In the genomic region with DNA sequence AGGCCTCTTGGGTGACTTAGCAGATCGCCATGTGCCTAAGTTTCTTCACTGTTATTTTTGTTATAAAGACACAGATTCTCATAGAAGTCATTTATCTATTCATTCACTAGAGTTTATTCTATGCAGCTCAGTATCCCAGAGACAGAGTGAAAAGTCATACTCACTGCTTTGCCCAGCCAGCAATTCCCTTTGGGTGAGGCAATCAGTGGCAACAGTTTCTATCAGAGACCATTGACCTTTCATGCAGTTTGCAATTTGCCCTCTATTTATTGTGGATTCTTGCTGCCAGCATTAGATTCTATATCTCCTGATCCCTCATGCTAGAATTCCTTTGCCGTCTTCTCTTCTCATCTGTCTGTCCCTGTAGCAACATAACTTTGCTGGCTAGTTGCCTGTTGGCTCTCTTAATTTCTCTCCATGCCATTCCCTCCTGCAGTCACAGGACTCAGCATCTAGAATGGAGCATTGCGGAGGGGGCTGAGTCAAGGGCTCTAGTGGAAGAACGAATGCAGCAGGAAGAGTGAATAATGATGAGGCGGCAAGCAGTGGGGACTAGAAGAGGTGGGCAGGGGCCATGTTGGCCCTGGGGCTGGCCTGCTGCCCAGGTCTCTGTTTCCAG, we compare ENCODE assay signal across 17 cellular contexts. TPM values are rescaled to one million over a fixed set of nuclear protein-coding genes. Genes with fewer than 3 reads are reported as not detected.
DNase-seq lines count a peak whose midpoint lies in the region; ATAC-seq and TF ChIP-seq lines count a peak whose summit lies in the region.
"Had no signal": no experiment of that assay in that cellular context is flagged by ENCODE, and none has a peak within 500 bp of the region (broad histone marks: within the 10 kb centered on the region; RNA-seq: fewer than 3 reads in every experiment).

No MANE protein-coding gene starts in this region.

- CTCF ChIA-PET in SK-N-SH (lab: Yijun Ruan, JAX): interaction anchor here (2.8 kb wide), 1 partner anchor 13 kb away, joined by 26 read pairs; the partner anchor contains the start of gene SLC9A4

- H3K4me2 ChIP-seq in SK-N-SH: no peak overlapping the region; the same call in 1 of the 2 replicates

- no peak for TF ChIP-seq EP300 in SK-N-SH (IDR thresholded peaks at IDR 0.05; ENCODE audit: borderline replicate concordance in 1 of 2, low read depth in 1 of 2, low read length in 1 of 2)

- ATAC-seq in mucosa of descending colon: no peak
- ATAC-seq: PC-3 had no signal

- 27% methylated on average over 5 of the region's 5 CpGs for WGBS in SK-N-SH (ENCODE audit: low lambda C conversion rate)

- H3K9ac ChIP-seq in SK-N-SH (no peak overlapping the region; the same call in 1 of the 2 replicates), skeletal muscle tissue (ENCODE audit: low read depth in 1 of 3, low read length in 3 of 3) (no peak overlapping the region)

- POLR2A ChIA-PET in SK-N-SH (lab: Yijun Ruan, JAX): no interaction called here

- intact Hi-C loops in mucosa of descending colon (cut with DNase I, micrococcal nuclease): no loop called here

- TF ChIP-seq RAD21 in SK-N-SH (IDR thresholded peaks at IDR 0.05; ENCODE audit: low read length): no peak

- no peak for DNase-seq in SK-N-SH
- peak; percentile 3 for DNase-seq in cerebellum (ENCODE audit: low spot score)
- peak; percentile 46 for DNase-seq in fibroblast of the aortic adventitia (ENCODE audit: low read depth)
- no peak for DNase-seq in coronary artery (ENCODE audit: low spot score)
- DNase-seq in NCI-H526 treated with DMSO at 0.1 percent for 48 hours (lab: John Stamatoyannopoulos, UW): no peak
- DNase-seq in mucosa of descending colon: no peak
- DNase-seq in UCSD-AML1 (lab: John Stamatoyannopoulos, UW; ENCODE audit: unreplicated experiment): no peak
- DNase-seq: C1 segment of cervical spinal cord; CD8-positive, alpha-beta memory T cell; NCI-H1105 treated with DMSO at 0.1 percent for 48 hours; NCI-H1694; NCI-H510A; PC-3; RPMI8226; SIG-M5 had no signal

- H3K4me3 ChIP-seq in SK-N-SH (ENCODE audit: low read depth in 2 of 2, low read length in 1 of 2) (no peak overlapping the region), fibroblast of the aortic adventitia (ENCODE audit: low read depth, low read length) (no peak overlapping the region), skeletal muscle tissue (ENCODE audit: low read length in 3 of 3) (no peak overlapping the region), coronary artery (no peak overlapping the region), mucosa of descending colon (no peak overlapping the region)

- no peaks in the 10 kb centered on the region for H3K79me2 ChIP-seq in SK-N-SH (ENCODE audit: insufficient read depth)

- TF ChIP-seq CTCF in SK-N-SH (IDR thresholded peaks at IDR 0.05): no peak
- no peak for TF ChIP-seq CTCF in fibroblast of the aortic adventitia (IDR thresholded peaks at IDR 0.05; ENCODE audit: insufficient read depth, low read length)
- TF ChIP-seq CTCF in coronary artery (IDR thresholded peaks at IDR 0.05): no peak
- no peak for TF ChIP-seq CTCF in mucosa of descending colon (IDR thresholded peaks at IDR 0.05)

- H2AFZ ChIP-seq in SK-N-SH (ENCODE audit: low read depth): peak overlapping the region; percentile 8; the same call in 1 of the 2 replicates

- H3K36me3 ChIP-seq in SK-N-SH (replicated peaks in 1 of 2; ENCODE audit: control insufficient read depth in 1 of 2, insufficient read depth in 2 of 2, low read length in 1 of 2): no peaks in the 10 kb centered on the region
- H3K36me3 ChIP-seq in skeletal muscle tissue (ENCODE audit: control insufficient read depth in 3 of 3, insufficient read depth in 3 of 3, low read length in 3 of 3): no peaks in the 10 kb centered on the region
- no peaks in the 10 kb centered on the region for H3K36me3 ChIP-seq in mucosa of descending colon (ENCODE audit: low read depth)

- H3K9me2 ChIP-seq in SK-N-SH: no peaks in the 10 kb centered on the region

- no peaks in the 10 kb centered on the region; a peak in 1 of 4 replicates for H3K4me1 ChIP-seq in SK-N-SH (ENCODE audit: control insufficient read depth in 1 of 2, insufficient read depth in 2 of 2, low read depth in 1 of 2, low read length in 1 of 2)
- H3K4me1 ChIP-seq in skeletal muscle tissue (ENCODE audit: control insufficient read depth in 3 of 3, insufficient read depth in 3 of 3, low read length in 3 of 3): peaks cover 8 to 36% (median 12%) of the 10 kb centered on the region in 3 donors
- no peaks in the 10 kb centered on the region for H3K4me1 ChIP-seq in mucosa of descending colon (ENCODE audit: low read depth)

- H3K27ac ChIP-seq in SK-N-SH (ENCODE audit: low read depth in 2 of 2, low read length in 1 of 2): peak overlapping the region in 1 of 2 experiments; percentile 7; a peak in 1 of 4 replicates
- peak overlapping the region; percentile 2 for H3K27ac ChIP-seq in skeletal muscle tissue (ENCODE audit: low read depth, low read length)
- H3K27ac ChIP-seq in coronary artery: no peak overlapping the region

- H3K9me3 ChIP-seq in SK-N-SH (no peaks in the 10 kb centered on the region), skeletal muscle tissue (ENCODE audit: control insufficient read depth in 3 of 3, low read length in 3 of 3) (no peaks in the 10 kb centered on the region), mucosa of descending colon (no peaks in the 10 kb centered on the region)

- peaks cover 9% of the 10 kb centered on the region for H3F3A ChIP-seq in SK-N-SH (replicated peaks; ENCODE audit: insufficient read depth)

- H4K20me1 ChIP-seq in SK-N-SH (ENCODE audit: insufficient read depth): no peaks in the 10 kb centered on the region

- no peaks in the 10 kb centered on the region for H3K27me3 ChIP-seq in SK-N-SH (ENCODE audit: insufficient read depth)
- no peaks in the 10 kb centered on the region for H3K27me3 ChIP-seq in skeletal muscle tissue (ENCODE audit: control insufficient read depth in 3 of 3, insufficient read depth in 3 of 3, low read length in 3 of 3)

TF ChIP-seq in SK-N-SH, 30 proteins besides CTCF, POLR2A, EP300 and RAD21:
- TF ChIP-seq FOXM1 (IDR thresholded peaks at IDR 0.05; ENCODE audit: low read depth) (no peak), MXI1 (IDR thresholded peaks at IDR 0.05; ENCODE audit: low read depth, low read length) (no peak), SMC3 (IDR thresholded peaks at IDR 0.05; ENCODE audit: low read depth, low read length) (no peak), TEAD4 (IDR thresholded peaks at IDR 0.05; ENCODE audit: borderline replicate concordance, insufficient read depth) (no peak), NRF1 (IDR thresholded peaks at IDR 0.05; ENCODE audit: low read depth, low read length) (no peak), GABPA (IDR thresholded peaks at IDR 0.05; ENCODE audit: low read depth) (no peak), CHD2 (IDR thresholded peaks at IDR 0.05; ENCODE audit: low read length, partially characterized antibody) (no peak), TCF12 (IDR thresholded peaks at IDR 0.05) (no peak), EZH2phosphoT487 (IDR thresholded peaks at IDR 0.05; ENCODE audit: borderline replicate concordance, low read depth) (no peak), JUND (IDR thresholded peaks at IDR 0.05) (no peak), RXRA (IDR thresholded peaks at IDR 0.05; ENCODE audit: borderline replicate concordance, low read depth) (no peak), FOXJ3 (CRISPR knock-in tag; IDR thresholded peaks at IDR 0.05) (no peak), POLR2AphosphoS5 (IDR thresholded peaks at IDR 0.05; ENCODE audit: low read depth, low read length) (no peak), RCOR1 (IDR thresholded peaks at IDR 0.05; ENCODE audit: low read length) (no peak), TAF1 (IDR thresholded peaks at IDR 0.05; ENCODE audit: borderline replicate concordance, low read depth, low read length) (no peak)
- TF ChIP-seq, protein P1, sequence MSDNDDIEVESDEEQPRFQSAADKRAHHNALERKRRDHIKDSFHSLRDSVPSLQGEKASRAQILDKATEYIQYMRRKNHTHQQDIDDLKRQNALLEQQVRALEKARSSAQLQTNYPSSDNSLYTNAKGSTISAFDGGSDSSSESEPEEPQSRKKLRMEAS (IDR thresholded peaks at IDR 0.05; ENCODE audit: low read depth): no peak
TF ChIP-seq in SK-N-SH: peak in this region for 0.

RNA-seq across cellular contexts. Expression of gene SLC9A4, which starts 12.2 kb away (rescaled TPM):
- polyA plus RNA-seq in SK-N-SH (2012; rRNA removed): 0.07 and 0.11 TPM in 2 replicates
- polyA plus RNA-seq in SK-N-SH (2012; cell fraction: cytosol; rRNA removed): 0.10 and 0.12 TPM in 2 replicates
- 0.15 TPM in 1 of 2 replicates, not detected in the other for polyA plus RNA-seq in SK-N-SH (2012; cell fraction: nucleus; rRNA removed)
- total RNA-seq in cerebellum (not detected), fibroblast of the aortic adventitia (ENCODE audit: low replicate concordance) (not detected in 2 replicates), skeletal muscle tissue (not detected), mucosa of descending colon (under 1 TPM in 2 of 3 donors, not detected in 1; 0.17 to 0.32 TPM)
- total RNA-seq: CD8-positive, alpha-beta memory T cell; H1 had no signal
- polyA plus RNA-seq: CD8-positive, alpha-beta memory T cell; H1 had no signal

Comparison
In these comparisons a context has a peak if more than half of its experiments do, and no peak if none do; other contexts are left out.
1. DNase-seq: peak in cerebellum (single experiment) and fibroblast of the aortic adventitia (single experiment); none in SK-N-SH (single experiment), coronary artery (single experiment), NCI-H526 treated with DMSO at 0.1 percent for 48 hours (single experiment), mucosa of descending colon (0 of 3) and UCSD-AML1 (single experiment).